ENCODE assay signal across 8 cellular contexts in the genomic region with DNA sequence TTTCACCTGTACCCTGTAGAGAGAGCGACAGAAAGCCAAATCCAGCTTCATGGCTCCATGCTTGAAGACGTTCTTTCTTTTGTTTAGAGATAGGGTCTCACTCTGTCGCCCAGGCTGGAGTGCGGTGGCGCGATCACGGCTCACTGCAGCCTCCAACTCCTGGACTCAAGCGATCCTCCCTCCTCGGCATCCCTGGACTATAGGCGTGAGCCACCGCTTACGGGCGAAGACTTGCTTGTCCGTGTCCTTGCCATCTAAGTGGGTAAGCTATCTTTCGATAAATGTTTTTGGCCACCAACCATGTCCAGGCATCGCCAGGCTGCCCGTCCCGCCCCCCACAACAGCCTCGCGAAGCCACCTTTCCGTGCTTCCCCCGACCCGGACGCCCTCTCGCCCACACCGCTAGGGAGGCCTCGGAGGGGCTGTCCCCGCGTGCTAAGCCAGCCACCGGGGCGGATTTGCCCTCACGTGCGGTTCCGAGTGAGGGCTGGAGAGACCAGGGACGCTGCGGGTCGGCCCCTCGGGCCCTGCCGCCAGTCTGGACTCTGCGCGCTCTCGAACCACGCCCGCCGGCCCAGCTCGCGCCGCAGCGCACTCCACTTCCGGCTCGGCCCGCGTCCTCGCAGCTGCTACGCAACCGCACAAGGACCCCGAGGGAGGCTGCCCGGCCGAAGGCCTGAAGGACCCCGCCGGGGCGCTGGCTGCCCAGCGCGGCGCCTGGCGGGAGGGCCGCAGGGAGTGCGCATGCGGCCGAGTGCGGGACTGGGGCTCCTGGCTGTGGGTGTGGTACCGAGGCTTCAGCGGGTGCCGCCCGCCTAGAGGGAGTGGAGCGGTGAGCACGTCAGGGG. TPM values are rescaled to one million over a fixed set of nuclear protein-coding genes. Genes with fewer than 3 reads are reported as not detected.
DNase-seq lines count a peak whose midpoint lies in the region; ATAC-seq lines count a peak whose summit lies in the region.
"Not testable (repeated sequence)": the region's sequence is repeated elsewhere in the genome, so short reads cannot be mapped to it uniquely, and the experiment has no call there.

A gene (minus strand): TSS at position 604 of the 848 bp plus-strand sequence. CDS start 1,342 bp downstream, outside the sequence.

- not testable (repeated sequence) for H3K79me2 ChIP-seq in mesendoderm (ENCODE audit: control insufficient read depth, insufficient read depth, low read length)

- DNase-seq in COR-L47 (lab: John Stamatoyannopoulos, UW) (peak; percentile 89), HS-27A (ENCODE audit: low read depth) (peak; percentile 68), NOMO-1 treated with dmso at 0.1 percent for 144 hours (lab: John Stamatoyannopoulos, UW; ENCODE audit: unreplicated experiment) (peak; percentile 84), mesendoderm (peak; percentile 92)
- peak; percentile 91 for DNase-seq in activated CD8-positive, alpha-beta memory T cell treated with anti-CD3 and anti-CD28 coated beads, Interleukin-2, amount 10 ng/mL, durations not matched to agents 7 days and 5 days
- DNase-seq in stimulated activated CD8-positive, alpha-beta memory T cell treated with anti-CD3 and anti-CD28 coated beads, Interleukin-12 subunit alpha, Interleukin-12 subunit beta, amount 100 ng/mL, for 1 hour (ENCODE audit: low read depth), result peak; percentile 78

- peak; percentile 93 for ATAC-seq in GM21360 (IDR thresholded peaks at IDR 0.05; ENCODE audit: unreplicated experiment)
- ATAC-seq in activated CD8-positive, alpha-beta memory T cell treated with anti-CD3 and anti-CD28 coated beads, Interleukin-2, amount 10 ng/mL, durations not matched to agents 7 days and 5 days, result peak; percentile 94

- not testable (repeated sequence) for H3K9me3 ChIP-seq in endocrine pancreas (ENCODE audit: control insufficient read depth, low read length)

- peak within 1 kb of the TSS; percentile 76 for H3K4me3 Mint-ChIP-seq in activated CD8-positive, alpha-beta memory T cell treated with anti-CD3 and anti-CD28 coated beads, Interleukin-2, amount 10 ng/mL, durations not matched to agents 7 days and 5 days

- H3K9ac ChIP-seq in endocrine pancreas (ENCODE audit: control insufficient read depth, insufficient read depth, low read length) (peak within 1 kb of the TSS; percentile 13), mesendoderm (ENCODE audit: low read length) (peak within 1 kb of the TSS; percentile 63)

- no CpG with 5 or more reads among the region's 77 CpGs for WGBS in mesendoderm (ENCODE audit: extremely low coverage, insufficient coverage, low lambda C conversion rate)

- CTCF ChIA-PET in activated CD8-positive, alpha-beta memory T cell treated with anti-CD3 and anti-CD28 coated beads, Interleukin-2, amount 10 ng/mL, durations not matched to agents 7 days and 5 days (lab: Charles Lee), result not testable (repeated sequence)

- H3K27ac ChIP-seq in mesendoderm (ENCODE audit: low read depth, low read length), result not testable (repeated sequence)

- H3K4me3 ChIP-seq in endocrine pancreas (ENCODE audit: control insufficient read depth, insufficient read depth, low read length) (peak within 1 kb of the TSS; percentile 52), mesendoderm (ENCODE audit: low read length) (peak within 1 kb of the TSS; percentile 28)

- not testable (repeated sequence) for H2BK15ac ChIP-seq in mesendoderm (replicated peaks; ENCODE audit: low read depth)

- H4K5ac ChIP-seq in mesendoderm (ENCODE audit: low read length), result not testable (repeated sequence)

- not testable (repeated sequence) for H3K36me3 ChIP-seq in endocrine pancreas (ENCODE audit: control insufficient read depth, insufficient read depth, low read length); mesendoderm (ENCODE audit: control insufficient read depth, insufficient read depth, low read length)

- peak within 1 kb of the TSS; percentile 78 for H3K27ac Mint-ChIP-seq in activated CD8-positive, alpha-beta memory T cell treated with anti-CD3 and anti-CD28 coated beads, Interleukin-2, amount 10 ng/mL, durations not matched to agents 7 days and 5 days

- H3K18ac ChIP-seq in mesendoderm (ENCODE audit: low read length), result not testable (repeated sequence)

- H3K27me3 Mint-ChIP-seq in activated CD8-positive, alpha-beta memory T cell treated with anti-CD3 and anti-CD28 coated beads, Interleukin-2, amount 10 ng/mL, durations not matched to agents 7 days and 5 days, result not testable (repeated sequence)

- H3K4me2 ChIP-seq in mesendoderm (ENCODE audit: low read length), result peak within 1 kb of the TSS; percentile 27

- peaks cover 27% of the 10 kb centered on the region for H3K4me1 Mint-ChIP-seq in activated CD8-positive, alpha-beta memory T cell treated with anti-CD3 and anti-CD28 coated beads, Interleukin-2, amount 10 ng/mL, durations not matched to agents 7 days and 5 days

- not testable (repeated sequence) for H2BK5ac ChIP-seq in mesendoderm (ENCODE audit: low read length)

- not testable (repeated sequence) for H2BK120ac ChIP-seq in mesendoderm (ENCODE audit: low read depth, low read length)

- H3K79me1 ChIP-seq in mesendoderm (ENCODE audit: low read length), result not testable (repeated sequence)

- not testable (repeated sequence) for H4K8ac ChIP-seq in mesendoderm (ENCODE audit: low read depth, low read length)

- not testable (repeated sequence) for H2AK5ac ChIP-seq in mesendoderm (ENCODE audit: low read length)

- H3K56ac ChIP-seq in mesendoderm (ENCODE audit: low read length), result peak within 1 kb of the TSS; percentile 60

- H3K4ac ChIP-seq in mesendoderm (ENCODE audit: low read depth, low read length), result not testable (repeated sequence)

- not testable (repeated sequence) for H3K23ac ChIP-seq in mesendoderm (ENCODE audit: low read length)

- H3K36me3 Mint-ChIP-seq in activated CD8-positive, alpha-beta memory T cell treated with anti-CD3 and anti-CD28 coated beads, Interleukin-2, amount 10 ng/mL, durations not matched to agents 7 days and 5 days, result not testable (repeated sequence)

- H3K9me3 Mint-ChIP-seq in activated CD8-positive, alpha-beta memory T cell treated with anti-CD3 and anti-CD28 coated beads, Interleukin-2, amount 10 ng/mL, durations not matched to agents 7 days and 5 days (ENCODE audit: low read depth), result not testable (repeated sequence)

- not testable (repeated sequence) for H3K27me3 ChIP-seq in endocrine pancreas (ENCODE audit: control insufficient read depth, insufficient read depth, low read length); mesendoderm (ENCODE audit: insufficient read depth, low read length, poor library complexity)

- not testable (repeated sequence) for H3K4me1 ChIP-seq in endocrine pancreas (ENCODE audit: control insufficient read depth, insufficient read depth, low read length); mesendoderm (ENCODE audit: control insufficient read depth, low read depth, low read length)

RNA-seq across cellular contexts. Expression of the gene that starts here (rescaled TPM):
- total RNA-seq in activated CD8-positive, alpha-beta memory T cell treated with anti-CD3 and anti-CD28 coated beads, Interleukin-2, amount 10 ng/mL, durations not matched to agents 7 days and 5 days, result 10 to 100 TPM; 21.9 to 26.6 TPM
- polyA plus RNA-seq in mesendoderm (2013, experiment 1 of 2), result 15.7 TPM
- 16.1 TPM for polyA plus RNA-seq in mesendoderm (2013, experiment 2 of 2)
